In the genomic region with DNA sequence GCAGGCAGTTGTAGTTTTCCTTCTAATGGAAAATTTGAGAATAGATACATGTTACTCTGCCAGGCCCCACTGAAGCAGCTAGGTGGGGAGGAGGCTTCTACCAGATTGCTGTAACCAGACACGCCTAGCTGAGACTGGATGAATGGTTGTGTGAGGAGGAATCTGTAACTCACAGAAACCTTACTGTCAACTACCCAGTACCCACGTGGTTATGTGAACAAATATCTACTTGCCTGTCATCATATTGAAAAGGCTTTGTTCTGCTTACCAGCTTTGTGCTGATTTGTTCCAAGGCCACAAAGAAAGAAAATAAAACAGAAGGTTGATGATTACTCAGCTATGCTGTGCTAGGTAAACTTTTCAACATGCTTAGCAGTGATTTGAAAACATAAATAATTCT, we compare ENCODE assay signal across 27 cellular contexts.
"Had no signal": no experiment of that assay in that cellular context is flagged by ENCODE, and none has a peak within 500 bp of the region (broad histone marks: within the 10 kb centered on the region; RNA-seq: fewer than 3 reads in every experiment).

No MANE protein-coding gene starts in this region.

- DNase-seq: activated CD4-positive, alpha-beta T cell treated with anti-CD3 and anti-CD28 coated beads, Interleukin-2, amount 10 ng/mL, durations not matched to agents 7 days and 5 days; activated CD4-positive, CD25-positive, alpha-beta regulatory T cell treated with anti-CD3 and anti-CD28 coated beads, Interleukin-2, amount 50 U/mL, for 72 hours; activated CD8-positive, alpha-beta memory T cell treated with anti-CD3 and anti-CD28 coated beads, Interleukin-2, amount 10 ng/mL, durations not matched to agents 7 days and 5 days; activated CD8-positive, alpha-beta T cell treated with anti-CD3 and anti-CD28 coated beads for 36 hours; activated effector memory CD4-positive, alpha-beta T cell treated with anti-CD3 and anti-CD28 coated beads, Interleukin-2, amount 50 U/mL, for 16 hours; activated naive CD4-positive, alpha-beta T cell treated with anti-CD3 and anti-CD28 coated beads, Interleukin-2, amount 10 ng/mL, durations not matched to agents 7 days and 5 days; activated T-cell treated with anti-CD3 and anti-CD28 coated beads for 4 hours; amygdala; caudate nucleus; effector CD4-positive, alpha-beta T cell; glutamatergic neuron; hypothalamus; mesenchymal stem cell; nephron progenitor cell; spleen; stimulated activated CD4-positive, alpha-beta T cell treated with anti-CD3 and anti-CD28 coated beads, Interleukin-4, amount 100 ng/mL, for 4 hours; substantia nigra; T-cell; thyroid gland; upper lobe of right lung had no signal

- H3K4me3 Mint-ChIP-seq: activated CD4-positive, alpha-beta T cell treated with anti-CD3 and anti-CD28 coated beads, Interleukin-2, amount 10 ng/mL, durations not matched to agents 7 days and 5 days; activated CD8-positive, alpha-beta memory T cell treated with anti-CD3 and anti-CD28 coated beads, Interleukin-2, amount 10 ng/mL, durations not matched to agents 7 days and 5 days; activated CD8-positive, alpha-beta T cell treated with anti-CD3 and anti-CD28 coated beads for 36 hours; activated naive CD4-positive, alpha-beta T cell treated with anti-CD3 and anti-CD28 coated beads, Interleukin-2, amount 10 ng/mL, durations not matched to agents 7 days and 5 days; dendritic cell treated with granulocyte-macrophage colony-stimulating factor and Interleukin-4, amounts not matched to agents 40 ng/mL and 50 ng/mL, for 4 days; nephron progenitor cell; stimulated activated naive CD8-positive, alpha-beta T cell treated with anti-CD3 and anti-CD28 coated beads, Interleukin-15, Interleukin-2, amounts not matched to agents 100 ng/mL and 50 ng/mL, for 24 hours; T-cell; T-helper 2 cell treated with Interferon-gamma antibody and Interleukin-4, amounts not matched to agents 5 μg/mL and 100 μg/mL, for 36 hours had no signal

- H3K27me3 ChIP-seq: esophagus muscularis mucosa, spleen, thyroid gland, upper lobe of right lung had no signal

- H3K4me1 Mint-ChIP-seq: activated CD4-positive, alpha-beta T cell treated with anti-CD3 and anti-CD28 coated beads, Interleukin-2, amount 10 ng/mL, durations not matched to agents 7 days and 5 days; activated CD8-positive, alpha-beta memory T cell treated with anti-CD3 and anti-CD28 coated beads, Interleukin-2, amount 10 ng/mL, durations not matched to agents 7 days and 5 days; activated naive CD4-positive, alpha-beta T cell treated with anti-CD3 and anti-CD28 coated beads, Interleukin-2, amount 10 ng/mL, durations not matched to agents 7 days and 5 days; nephron progenitor cell; T-cell had no signal

- ATAC-seq: activated CD8-positive, alpha-beta memory T cell treated with anti-CD3 and anti-CD28 coated beads, Interleukin-2, amount 10 ng/mL, durations not matched to agents 7 days and 5 days; activated CD8-positive, alpha-beta T cell treated with anti-CD3 and anti-CD28 coated beads for 36 hours; T-cell; upper lobe of right lung had no signal

- H3K4me3 ChIP-seq: esophagus muscularis mucosa, spleen, thyroid gland, upper lobe of right lung had no signal

- H3K36me3 Mint-ChIP-seq: activated CD8-positive, alpha-beta memory T cell treated with anti-CD3 and anti-CD28 coated beads, Interleukin-2, amount 10 ng/mL, durations not matched to agents 7 days and 5 days; activated naive CD4-positive, alpha-beta T cell treated with anti-CD3 and anti-CD28 coated beads, Interleukin-2, amount 10 ng/mL, durations not matched to agents 7 days and 5 days; T-cell had no signal

- H3K9me3 ChIP-seq: esophagus muscularis mucosa, thyroid gland, upper lobe of right lung had no signal

- FAIRE-seq: endometrium, frontal cortex had no signal

- H3K9me3 Mint-ChIP-seq: activated CD4-positive, alpha-beta T cell treated with anti-CD3 and anti-CD28 coated beads, Interleukin-2, amount 10 ng/mL, durations not matched to agents 7 days and 5 days; activated CD8-positive, alpha-beta T cell treated with anti-CD3 and anti-CD28 coated beads for 36 hours; activated naive CD4-positive, alpha-beta T cell treated with anti-CD3 and anti-CD28 coated beads, Interleukin-2, amount 10 ng/mL, durations not matched to agents 7 days and 5 days; nephron progenitor cell; T-helper 2 cell treated with Interferon-gamma antibody and Interleukin-4, amounts not matched to agents 5 μg/mL and 100 μg/mL, for 36 hours had no signal

- H3K4me1 ChIP-seq: spleen, thyroid gland, upper lobe of right lung had no signal

- H3K27ac ChIP-seq: spleen, thyroid gland, upper lobe of right lung, VCaP had no signal

- H3K36me3 ChIP-seq: esophagus muscularis mucosa, spleen, thyroid gland, upper lobe of right lung had no signal

- H3K27me3 Mint-ChIP-seq: activated CD4-positive, alpha-beta T cell treated with anti-CD3 and anti-CD28 coated beads, Interleukin-2, amount 10 ng/mL, durations not matched to agents 7 days and 5 days; activated CD8-positive, alpha-beta memory T cell treated with anti-CD3 and anti-CD28 coated beads, Interleukin-2, amount 10 ng/mL, durations not matched to agents 7 days and 5 days; activated CD8-positive, alpha-beta T cell treated with anti-CD3 and anti-CD28 coated beads for 36 hours; activated naive CD4-positive, alpha-beta T cell treated with anti-CD3 and anti-CD28 coated beads, Interleukin-2, amount 10 ng/mL, durations not matched to agents 7 days and 5 days; dendritic cell treated with granulocyte-macrophage colony-stimulating factor and Interleukin-4, amounts not matched to agents 40 ng/mL and 50 ng/mL, for 4 days; stimulated activated naive CD8-positive, alpha-beta T cell treated with anti-CD3 and anti-CD28 coated beads, Interleukin-15, Interleukin-2, amounts not matched to agents 100 ng/mL and 50 ng/mL, for 24 hours; T-cell had no signal

- H3K27ac Mint-ChIP-seq: activated CD4-positive, alpha-beta T cell treated with anti-CD3 and anti-CD28 coated beads, Interleukin-2, amount 10 ng/mL, durations not matched to agents 7 days and 5 days; activated CD8-positive, alpha-beta memory T cell treated with anti-CD3 and anti-CD28 coated beads, Interleukin-2, amount 10 ng/mL, durations not matched to agents 7 days and 5 days; activated CD8-positive, alpha-beta T cell treated with anti-CD3 and anti-CD28 coated beads for 36 hours; activated naive CD4-positive, alpha-beta T cell treated with anti-CD3 and anti-CD28 coated beads, Interleukin-2, amount 10 ng/mL, durations not matched to agents 7 days and 5 days; dendritic cell treated with granulocyte-macrophage colony-stimulating factor and Interleukin-4, amounts not matched to agents 40 ng/mL and 50 ng/mL, for 4 days; nephron progenitor cell; stimulated activated naive CD8-positive, alpha-beta T cell treated with anti-CD3 and anti-CD28 coated beads, Interleukin-15, Interleukin-2, amounts not matched to agents 100 ng/mL and 50 ng/mL, for 24 hours; T-cell; T-helper 2 cell treated with Interferon-gamma antibody and Interleukin-4, amounts not matched to agents 5 μg/mL and 100 μg/mL, for 36 hours had no signal
